Comparison of ENCODE assay signal across 9 cellular contexts in genomic region chr17:2172447-2172938, GRCh38.
DNase-seq lines count a peak whose midpoint lies in the region; ATAC-seq, FAIRE-seq and TF ChIP-seq lines count a peak whose summit lies in the region.
"Had no signal": no experiment of that assay in that cellular context is flagged by ENCODE, and none has a peak within 500 bp of the region (broad histone marks: within the 10 kb centered on the region; RNA-seq: fewer than 3 reads in every experiment).

No MANE protein-coding gene starts in this region.

- intact Hi-C loops in endothelial cell of umbilical vein (cut with micrococcal nuclease), result loop anchor here (1.0 to 2.0 kb wide), 5 partner anchors 42 to 104 kb away; no protein-coding TSS in a partner anchor

- peak overlapping the region in 1 of 3 experiments; percentile 33 for H3K4me3 ChIP-seq in endothelial cell of umbilical vein (replicated peaks in 1 of 3; ENCODE audit: insufficient read depth in 1 of 3, low read depth in 1 of 3, low read length in 3 of 3)
- H3K4me3 ChIP-seq in muscle layer of colon (ENCODE audit: low read depth in 1 of 2, low read length in 2 of 2), result peak overlapping the region in 1 of 2 donors; percentile 7
- no peak overlapping the region for H3K4me3 ChIP-seq in urinary bladder (ENCODE audit: low read depth, low read length)

- no peak for TF ChIP-seq CTCF in endothelial cell of umbilical vein (IDR thresholded peaks at IDR 0.05; ENCODE audit: extremely low read depth in 1 of 2, insufficient read depth in 1 of 2, low read depth in 1 of 2, low read length in 2 of 2)

- DNase-seq in NCI-H1092 treated with DMSO at 0.1 percent for 48 hours (lab: John Stamatoyannopoulos, UW), result peak; percentile 70
- DNase-seq in NCI-H1092 (lab: John Stamatoyannopoulos, UW), result no peak
- no peak for DNase-seq in endothelial cell of umbilical vein (ENCODE audit: low read depth, low spot score)
- no peak for DNase-seq in HT-29 (ENCODE audit: low spot score)

- POLR2A ChIA-PET in endothelial cell of umbilical vein (lab: Charles Lee), result interaction anchor here (0.9 to 1.1 kb wide), 2 partner anchors 20 to 83 kb away, joined by 4 to 10 read pairs; no protein-coding TSS in a partner anchor

- H3K27me3 ChIP-seq in endothelial cell of umbilical vein (ENCODE audit: control insufficient read depth in 2 of 2, insufficient read depth in 2 of 2, low read length in 2 of 2) (no peaks in the 10 kb centered on the region), muscle layer of colon (ENCODE audit: control insufficient read depth in 1 of 2, insufficient read depth in 2 of 2, low read length in 2 of 2) (no peaks in the 10 kb centered on the region)

- no TSS peak for BruUV-seq in endothelial cell of umbilical vein (replicated peaks; lab: Mats Ljungman, UMichigan)

- WGBS in urinary bladder, result 12% methylated on average over 11 of the region's 11 CpGs

- H3K36me3 ChIP-seq in endothelial cell of umbilical vein (ENCODE audit: control insufficient read depth in 2 of 2, extremely low read depth in 1 of 2, insufficient read depth in 2 of 2, low read length in 2 of 2), result peaks cover 0 to 3% of the 10 kb centered on the region in 2 experiments
- peaks cover 18% of the 10 kb centered on the region for H3K36me3 ChIP-seq in muscle layer of colon (ENCODE audit: insufficient read depth, low read length)
- H3K36me3 ChIP-seq in urinary bladder (ENCODE audit: insufficient read depth), result no peaks in the 10 kb centered on the region

- peak; percentile 43 for TF ChIP-seq POLR2A in endothelial cell of umbilical vein (IDR thresholded peaks at IDR 0.05; ENCODE audit: low read depth, low read length)

- H3K9me1 ChIP-seq in endothelial cell of umbilical vein (replicated peaks; ENCODE audit: control insufficient read depth, extremely low read depth, insufficient read depth, low read length), result no peaks in the 10 kb centered on the region

- dilution Hi-C loops in endothelial cell of umbilical vein (cut with MboI; ENCODE audit: extremely low pct_ligation_motif_present, low sequenced_read_pairs), result no loop called here

- H2AFZ ChIP-seq in endothelial cell of umbilical vein (ENCODE audit: low read depth, low read length), result no peak overlapping the region

- H3K4me1 ChIP-seq in endothelial cell of umbilical vein (ENCODE audit: control insufficient read depth, extremely low read depth, insufficient read depth, low read length) (peaks cover 61% of the 10 kb centered on the region), muscle layer of colon (ENCODE audit: insufficient read depth, low read length) (peaks cover 62% of the 10 kb centered on the region), urinary bladder (ENCODE audit: insufficient read depth) (no peaks in the 10 kb centered on the region)

- H3K9me3 ChIP-seq in endothelial cell of umbilical vein (replicated peaks; ENCODE audit: control insufficient read depth, insufficient read depth, low read length), result no peaks in the 10 kb centered on the region
- no peaks in the 10 kb centered on the region for H3K9me3 ChIP-seq in muscle layer of colon (ENCODE audit: low read length)

- H3K9ac ChIP-seq in endothelial cell of umbilical vein (replicated peaks; ENCODE audit: extremely low read depth, insufficient read depth, low read length), result peak overlapping the region; percentile 96
- peak overlapping the region; percentile 44 for H3K9ac ChIP-seq in muscle layer of colon (ENCODE audit: low read length)

- FAIRE-seq in endothelial cell of umbilical vein (lab: Jason Lieb, UNC), result no peak

- H4K20me1 ChIP-seq in endothelial cell of umbilical vein (replicated peaks; ENCODE audit: control insufficient read depth, extremely low read depth, insufficient read depth, low read length), result no peaks in the 10 kb centered on the region

- no peaks in the 10 kb centered on the region for H3K79me2 ChIP-seq in endothelial cell of umbilical vein (ENCODE audit: control insufficient read depth, insufficient read depth, low read length)

- H3K27ac ChIP-seq in endothelial cell of umbilical vein (ENCODE audit: insufficient read depth, low read depth, low read length) (peak overlapping the region; percentile 94), muscle layer of colon (ENCODE audit: low read depth, low read length) (peak overlapping the region; percentile 72), urinary bladder (ENCODE audit: low read depth) (peak overlapping the region; percentile 88)
- H3K27ac ChIP-seq: 22Rv1 had no signal

- H3K4me2 ChIP-seq in endothelial cell of umbilical vein (ENCODE audit: insufficient read depth, low read length), result peak overlapping the region; percentile 69

- ATAC-seq in HG02759 (IDR thresholded peaks at IDR 0.05; ENCODE audit: unreplicated experiment), result no peak
- no peak for ATAC-seq in HG03342 (IDR thresholded peaks at IDR 0.05; ENCODE audit: unreplicated experiment)

- CTCF ChIA-PET in endothelial cell of umbilical vein (lab: Charles Lee), result interaction anchor here (0.7 to 4.9 kb wide), 21 partner anchors 9 to 117 kb away, joined by 3 to 25 read pairs (median 4); partner anchors contain the start of gene HIC1

TF ChIP-seq in endothelial cell of umbilical vein, 7 proteins besides CTCF, POLR2A, EP300 and RAD21:
- TF ChIP-seq MAX (IDR thresholded peaks at IDR 0.05; ENCODE audit: insufficient read depth, insufficient read length) (no peak), GATA2 (IDR thresholded peaks at IDR 0.05; ENCODE audit: insufficient read depth, insufficient read length, low read depth, low read length) (peak; percentile 76), FOS (IDR thresholded peaks at IDR 0.05; ENCODE audit: borderline replicate concordance, insufficient read depth, low read length) (peak; percentile 71), EZH2 (IDR thresholded peaks at IDR 0.05; ENCODE audit: borderline replicate concordance, low read depth, low read length, severe bottlenecking) (no peak), MYC (IDR thresholded peaks at IDR 0.05; ENCODE audit: low read depth, low read length) (no peak), JUN (IDR thresholded peaks at IDR 0.05; ENCODE audit: borderline replicate concordance, insufficient read depth, insufficient read length, low read depth) (peak; percentile 67), POLR2AphosphoS5 (IDR thresholded peaks at IDR 0.05; ENCODE audit: insufficient read depth, low read depth, low read length) (peak; percentile 33)
